ENCODE assay signal across 8 cellular contexts in genomic region chr10:31134303-31134928, GRCh38.
DNase-seq lines count a peak whose midpoint lies in the region; ATAC-seq and TF ChIP-seq lines count a peak whose summit lies in the region.

No MANE protein-coding gene starts in this region.

- H3K4me1 ChIP-seq in H9 (ENCODE audit: insufficient read depth, low read length) = peaks cover 7% of the 10 kb centered on the region; the same call in 1 of the 2 replicates
- H3K4me1 ChIP-seq in right atrium auricular region = peaks cover 0 to 25% of the 10 kb centered on the region in 2 donors
- H3K4me1 ChIP-seq in trophoblast cell (ENCODE audit: control insufficient read depth in 1 of 2, insufficient read depth in 2 of 2, low read length in 2 of 2) = peaks cover 8 to 13% of the 10 kb centered on the region in 2 experiments

- peaks cover 3% of the 10 kb centered on the region for H3K23me2 ChIP-seq in H9 (ENCODE audit: insufficient read length, low read depth, low read length, poor library complexity, severe bottlenecking)

- peak overlapping the region; percentile 40 to 52 for H3K4me3 ChIP-seq in right atrium auricular region
- peak overlapping the region; percentile 49 for H3K4me3 ChIP-seq in trophoblast cell (ENCODE audit: low read depth, low read length)

- peak overlapping the region; percentile 28 for H4K12ac ChIP-seq in trophoblast cell (ENCODE audit: low read depth, low read length)

- H3K27ac ChIP-seq in H9 (ENCODE audit: insufficient read length, low read depth, low read length) = no peak overlapping the region
- H3K27ac ChIP-seq in right atrium auricular region = peak overlapping the region; percentile 85 to 89
- H3K27ac ChIP-seq in trophoblast cell (ENCODE audit: low read depth, low read length) = peak overlapping the region; percentile 85

- H2BK12ac ChIP-seq in H9 (ENCODE audit: insufficient read length, low read depth, low read length) (no peak overlapping the region), trophoblast cell (ENCODE audit: low read length) (peak overlapping the region; percentile 25)

- no peaks in the 10 kb centered on the region for H3K9me3 Mint-ChIP-seq in H9
- H3K9me3 Mint-ChIP-seq in activated naive CD8-positive, alpha-beta T cell treated with anti-CD3 and anti-CD28 coated beads, Interleukin-2, amount 50 U/mL, for 24 hours = no peaks in the 10 kb centered on the region

- no peak overlapping the region for H2BK20ac ChIP-seq in H9 (ENCODE audit: low read depth, low read length, poor library complexity, severe bottlenecking)

- no peak overlapping the region for H4K5ac ChIP-seq in H9 (ENCODE audit: insufficient read length, low read depth, low read length)

- H2AK5ac ChIP-seq in H9 (ENCODE audit: insufficient read length, low read length) = no peak overlapping the region
- no peak overlapping the region for H2AK5ac ChIP-seq in trophoblast cell (ENCODE audit: low read length)

- peak overlapping the region; percentile 49; the same call in 1 of the 2 replicates for H3K14ac ChIP-seq in H9 (ENCODE audit: insufficient read depth, low read length)
- H3K14ac ChIP-seq in trophoblast cell (ENCODE audit: low read length) = peak overlapping the region; percentile 33

- H3K79me2 ChIP-seq in H9 (ENCODE audit: insufficient read depth, low read length) = no peaks in the 10 kb centered on the region
- no peaks in the 10 kb centered on the region for H3K79me2 ChIP-seq in trophoblast cell (ENCODE audit: control insufficient read depth, insufficient read depth, low read length, poor library complexity)

- peak overlapping the region; percentile 91 to 96 (median 95) for H3K27ac Mint-ChIP-seq in H9
- H3K27ac Mint-ChIP-seq in activated naive CD8-positive, alpha-beta T cell treated with anti-CD3 and anti-CD28 coated beads, Interleukin-2, amount 50 U/mL, for 24 hours = peak overlapping the region; percentile 96

- no peaks in the 10 kb centered on the region for H3K36me3 Mint-ChIP-seq in H9 (ENCODE audit: insufficient read depth in 1 of 3, low read depth in 3 of 3)
- H3K36me3 Mint-ChIP-seq in activated naive CD8-positive, alpha-beta T cell treated with anti-CD3 and anti-CD28 coated beads, Interleukin-2, amount 50 U/mL, for 24 hours (ENCODE audit: low read depth) = no peaks in the 10 kb centered on the region

- H3K4me1 Mint-ChIP-seq in H9 = peaks cover 19 to 26% of the 10 kb centered on the region in 2 experiments
- H3K4me1 Mint-ChIP-seq in activated naive CD8-positive, alpha-beta T cell treated with anti-CD3 and anti-CD28 coated beads, Interleukin-2, amount 50 U/mL, for 24 hours = peaks cover 44% of the 10 kb centered on the region

- no peaks in the 10 kb centered on the region; the same call in 1 of the 2 replicates for H3K27me3 ChIP-seq in H9 (ENCODE audit: insufficient read depth, low read length)
- H3K27me3 ChIP-seq in right atrium auricular region = no peaks in the 10 kb centered on the region
- no peaks in the 10 kb centered on the region for H3K27me3 ChIP-seq in trophoblast cell (ENCODE audit: insufficient read depth, low read length)

- H3K23ac ChIP-seq in H9 (ENCODE audit: insufficient read length, low read depth, low read length) (no peak overlapping the region), trophoblast cell (ENCODE audit: low read length) (no peak overlapping the region)

- H3K4me3 Mint-ChIP-seq in H9 = peak overlapping the region; percentile 64 to 72
- H3K4me3 Mint-ChIP-seq in activated naive CD8-positive, alpha-beta T cell treated with anti-CD3 and anti-CD28 coated beads, Interleukin-2, amount 50 U/mL, for 24 hours = peak overlapping the region; percentile 78

- H3K9ac ChIP-seq in H9 (ENCODE audit: extremely low read depth, insufficient read length, low read length) = peak overlapping the region; percentile 25
- peak overlapping the region; percentile 31 for H3K9ac ChIP-seq in trophoblast cell (ENCODE audit: low read length)

- H2AFZ ChIP-seq in H9 (ENCODE audit: low read length) (peak overlapping the region; percentile 16), trophoblast cell (ENCODE audit: insufficient read depth, low read length, poor library complexity) (peak overlapping the region; percentile 42)

- no peak overlapping the region for H2BK5ac ChIP-seq in H9 (ENCODE audit: insufficient read length, low read length)
- H2BK5ac ChIP-seq in trophoblast cell (ENCODE audit: low read depth, low read length, poor library complexity) = peak overlapping the region; percentile 66

- H2BK15ac ChIP-seq in H9 (ENCODE audit: low read depth, low read length) = no peak overlapping the region

- H3K9me3 ChIP-seq in H9 (ENCODE audit: control insufficient read depth, low read depth, low read length) = no peaks in the 10 kb centered on the region
- no peaks in the 10 kb centered on the region for H3K9me3 ChIP-seq in right atrium auricular region
- H3K9me3 ChIP-seq in trophoblast cell (ENCODE audit: insufficient read depth, low read depth, low read length) = no peaks in the 10 kb centered on the region

- WGBS in H9 (ENCODE audit: extremely low coverage, insufficient read length, low lambda C conversion rate) = no CpG with 5 or more reads among the region's 23 CpGs
- no CpG with 5 or more reads among the region's 23 CpGs for WGBS in trophoblast cell (ENCODE audit: extremely low coverage, insufficient coverage, insufficient read length)

- H3K18ac ChIP-seq in H9 (ENCODE audit: insufficient read length, low read depth, low read length) (peak overlapping the region; percentile 32), trophoblast cell (ENCODE audit: low read length) (peak overlapping the region; percentile 84)

- no peak overlapping the region for H3T11ph ChIP-seq in H9 (ENCODE audit: low read length)

- ATAC-seq in activated naive CD8-positive, alpha-beta T cell treated with anti-CD3 and anti-CD28 coated beads, Interleukin-2, amount 50 U/mL, for 24 hours = peak; percentile 57
- ATAC-seq in HG03457 (IDR thresholded peaks at IDR 0.05; ENCODE audit: unreplicated experiment) = no peak

- H3K79me1 ChIP-seq in H9 (ENCODE audit: insufficient read depth, low read depth, low read length, poor library complexity, severe bottlenecking) (no peaks in the 10 kb centered on the region), trophoblast cell (ENCODE audit: low read length) (peaks cover 10% of the 10 kb centered on the region)

- no peaks in the 10 kb centered on the region for H4K20me1 ChIP-seq in H9 (ENCODE audit: control insufficient read depth, insufficient read depth, insufficient read length)

- peaks cover 28% of the 10 kb centered on the region for H3K27me3 Mint-ChIP-seq in H9 (ENCODE audit: low read depth)
- no peaks in the 10 kb centered on the region for H3K27me3 Mint-ChIP-seq in activated naive CD8-positive, alpha-beta T cell treated with anti-CD3 and anti-CD28 coated beads, Interleukin-2, amount 50 U/mL, for 24 hours

- H3K4ac ChIP-seq in H9 (ENCODE audit: low read depth, low read length) (no peak overlapping the region), trophoblast cell (ENCODE audit: low read depth, low read length) (no peak overlapping the region)

- DNase-seq in NCI-H146 (lab: John Stamatoyannopoulos, UW) (peak; percentile 44), NCI-H146 treated with DMSO at 0.1 percent for 48 hours (lab: John Stamatoyannopoulos, UW; ENCODE audit: unreplicated experiment) (no peak), H9 (no peak), NCI-H510A (lab: John Stamatoyannopoulos, UW) (peak; percentile 17), right atrium auricular region (ENCODE audit: low spot score) (peak; percentile 60), trophoblast cell (no peak)
- peak; percentile 32 for DNase-seq in activated naive CD8-positive, alpha-beta T cell treated with anti-CD3 and anti-CD28 coated beads, Interleukin-2, amount 50 U/mL, for 24 hours

- H4K8ac ChIP-seq in H9 (replicated peaks; ENCODE audit: insufficient read length, low read depth, low read length) (no peak overlapping the region), trophoblast cell (ENCODE audit: low read depth, low read length) (peak overlapping the region; percentile 80)

- no peak for TF ChIP-seq CTCF in H9 (conservative IDR thresholded peaks at IDR 0.05)
- no peak for TF ChIP-seq CTCF in right atrium auricular region (IDR thresholded peaks at IDR 0.05)

- no peak overlapping the region for H2BK120ac ChIP-seq in H9 (ENCODE audit: low read depth, low read length, poor library complexity, severe bottlenecking)
- H2BK120ac ChIP-seq in trophoblast cell (ENCODE audit: insufficient read depth, low read length, poor library complexity) = peak overlapping the region; percentile 85

- H3K36me3 ChIP-seq in right atrium auricular region = no peaks in the 10 kb centered on the region
- no peaks in the 10 kb centered on the region for H3K36me3 ChIP-seq in trophoblast cell (ENCODE audit: control insufficient read depth in 1 of 2, insufficient read depth in 2 of 2, low read length in 2 of 2)

- H3K4me2 ChIP-seq in H9 (ENCODE audit: insufficient read depth, insufficient read length, low read length) = peak overlapping the region; percentile 49
- peak overlapping the region; percentile 97 for H3K4me2 ChIP-seq in trophoblast cell (ENCODE audit: low read length)

- H3K56ac ChIP-seq in H9 (ENCODE audit: insufficient read length, low read depth, low read length) = no peak overlapping the region

- H4K91ac ChIP-seq in H9 (ENCODE audit: insufficient read length, low read depth, low read length) (no peak overlapping the region), trophoblast cell (ENCODE audit: low read depth, low read length) (peak overlapping the region; percentile 69)

Comparison
In these comparisons a context has a peak if more than half of its experiments do, and no peak if none do; other contexts are left out.
1. DNase-seq: peak in NCI-H146 (single experiment), NCI-H510A (single experiment), activated naive CD8-positive, alpha-beta T cell treated with anti-CD3 and anti-CD28 coated beads, Interleukin-2, amount 50 U/mL, for 24 hours (single experiment) and right atrium auricular region (single experiment); none in NCI-H146 treated with DMSO at 0.1 percent for 48 hours (single experiment), H9 (single experiment) and trophoblast cell (0 of 2).